1 cellular context compared by ENCODE assay signal in the genomic region with DNA sequence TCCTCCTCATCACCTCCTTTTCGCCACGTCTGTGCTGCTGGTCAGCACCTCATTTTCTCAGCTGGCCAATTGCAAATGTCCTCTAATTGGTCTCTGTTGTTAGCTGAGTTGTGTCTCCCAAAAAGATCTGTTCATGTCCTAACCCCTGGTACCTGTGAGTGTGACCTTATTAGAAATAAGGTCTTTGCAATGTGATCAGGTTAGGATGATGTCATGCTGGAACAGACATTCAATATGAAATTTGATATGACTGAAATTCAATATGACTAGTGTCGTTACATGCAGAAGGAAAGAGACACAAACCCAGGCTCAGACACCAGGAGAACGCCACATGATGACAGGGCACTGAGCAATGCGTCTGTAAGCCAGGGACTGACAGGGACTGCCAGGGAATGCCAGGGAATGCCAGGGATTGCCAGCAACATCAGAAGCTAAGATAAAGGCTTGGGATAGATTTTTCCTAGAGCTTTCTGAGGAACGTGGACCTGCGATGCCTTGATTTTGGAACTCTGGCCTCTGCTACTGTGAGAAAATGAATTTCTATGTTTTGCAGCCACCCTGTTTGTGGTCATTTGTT.
TF ChIP-seq lines count a peak whose summit lies in the region.

No MANE protein-coding gene starts in this region.

TF ChIP-seq in HEK293, 187 proteins besides CTCF, POLR2A, EP300 and RAD21 (continued from another document):
- TF ChIP-seq, protein P1, sequence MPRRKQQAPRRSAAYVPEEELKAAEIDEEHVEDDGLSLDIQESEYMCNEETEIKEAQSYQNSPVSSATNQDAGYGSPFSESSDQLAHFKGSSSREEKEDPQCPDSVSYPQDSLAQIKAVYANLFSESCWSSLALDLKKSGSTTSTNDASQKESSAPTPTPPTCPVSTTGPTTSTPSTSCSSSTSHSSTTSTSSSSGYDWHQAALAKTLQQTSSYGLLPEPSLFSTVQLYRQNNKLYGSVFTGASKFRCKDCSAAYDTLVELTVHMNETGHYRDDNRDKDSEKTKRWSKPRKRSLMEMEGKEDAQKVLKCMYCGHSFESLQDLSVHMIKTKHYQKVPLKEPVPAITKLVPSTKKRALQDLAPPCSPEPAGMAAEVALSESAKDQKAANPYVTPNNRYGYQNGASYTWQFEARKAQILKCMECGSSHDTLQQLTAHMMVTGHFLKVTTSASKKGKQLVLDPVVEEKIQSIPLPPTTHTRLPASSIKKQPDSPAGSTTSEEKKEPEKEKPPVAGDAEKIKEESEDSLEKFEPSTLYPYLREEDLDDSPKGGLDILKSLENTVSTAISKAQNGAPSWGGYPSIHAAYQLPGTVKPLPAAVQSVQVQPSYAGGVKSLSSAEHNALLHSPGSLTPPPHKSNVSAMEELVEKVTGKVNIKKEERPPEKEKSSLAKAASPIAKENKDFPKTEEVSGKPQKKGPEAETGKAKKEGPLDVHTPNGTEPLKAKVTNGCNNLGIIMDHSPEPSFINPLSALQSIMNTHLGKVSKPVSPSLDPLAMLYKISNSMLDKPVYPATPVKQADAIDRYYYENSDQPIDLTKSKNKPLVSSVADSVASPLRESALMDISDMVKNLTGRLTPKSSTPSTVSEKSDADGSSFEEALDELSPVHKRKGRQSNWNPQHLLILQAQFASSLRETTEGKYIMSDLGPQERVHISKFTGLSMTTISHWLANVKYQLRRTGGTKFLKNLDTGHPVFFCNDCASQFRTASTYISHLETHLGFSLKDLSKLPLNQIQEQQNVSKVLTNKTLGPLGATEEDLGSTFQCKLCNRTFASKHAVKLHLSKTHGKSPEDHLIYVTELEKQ (tag by site-specific recombination; IDR thresholded peaks at IDR 0.05; ENCODE audit: borderline replicate concordance): no peak
- TF ChIP-seq ZNF488 (tag by site-specific recombination; IDR thresholded peaks at IDR 0.05) (no peak), ZSCAN16 (tag by site-specific recombination; IDR thresholded peaks at IDR 0.05) (no peak), ZFP69B (tag by site-specific recombination; IDR thresholded peaks at IDR 0.05) (no peak), ZNF521 (tag by site-specific recombination; IDR thresholded peaks at IDR 0.05) (no peak), ZNF140 (tag by site-specific recombination; IDR thresholded peaks at IDR 0.05) (no peak), ZNF571 (tag by site-specific recombination; IDR thresholded peaks at IDR 0.05) (no peak), ZNF18 (tag by site-specific recombination; IDR thresholded peaks at IDR 0.05) (no peak), ZBTB48 (tag by site-specific recombination; IDR thresholded peaks at IDR 0.05) (no peak), ZBTB8A (tag by site-specific recombination; IDR thresholded peaks at IDR 0.05) (no peak), ZFP3 (tag by site-specific recombination; IDR thresholded peaks at IDR 0.05; ENCODE audit: low read depth) (no peak), ZNF169 (tag by site-specific recombination; IDR thresholded peaks at IDR 0.05) (no peak), HIC1 (tag by site-specific recombination; IDR thresholded peaks at IDR 0.05) (peak; percentile 80), PATZ1 (tag by site-specific recombination; IDR thresholded peaks at IDR 0.05) (no peak), GLI4 (tag by site-specific recombination; IDR thresholded peaks at IDR 0.05) (no peak), SP3 (tag by site-specific recombination; IDR thresholded peaks at IDR 0.05) (no peak), ZBTB6 (tag by site-specific recombination; IDR thresholded peaks at IDR 0.05) (no peak), ZNF48 (tag by site-specific recombination; IDR thresholded peaks at IDR 0.05) (no peak), KLF1 (tag by site-specific recombination; IDR thresholded peaks at IDR 0.05) (no peak)
